Comparison of ENCODE assay signal across 25 cellular contexts in genomic region chr10:110813743-110814472, GRCh38. TPM values are rescaled to one million over a fixed set of nuclear protein-coding genes. Genes with fewer than 3 reads are reported as not detected.
DNase-seq lines count a peak whose midpoint lies in the region; ATAC-seq, FAIRE-seq and TF ChIP-seq lines count a peak whose summit lies in the region.
"Had no signal": no experiment of that assay in that cellular context is flagged by ENCODE, and none has a peak within 500 bp of the region (broad histone marks: within the 10 kb centered on the region; RNA-seq: fewer than 3 reads in every experiment).

No MANE protein-coding gene starts in this region.

- 69 to 71% methylated on average over 8 of the region's 8 CpGs for WGBS in heart right ventricle, 2 donors
- 46% methylated on average over 5 of the region's 8 CpGs for WGBS in right lobe of liver (ENCODE audit: insufficient coverage, low coverage, low lambda C conversion rate, missing lambda C conversion rate)
- WGBS in small intestine, 3 donors: 53 to 71% (median 63%) methylated on average over 8 of the region's 8 CpGs

- no peak for DNase-seq in right atrium auricular region (ENCODE audit: low spot score)
- DNase-seq in heart right ventricle: no peak
- DNase-seq in Peyer's patch: peak in 1 of 3 donors; percentile 73
- DNase-seq in right lobe of liver: no peak
- DNase-seq in small intestine: peak; percentile 92
- no peak for DNase-seq in activated effector memory CD4-positive, alpha-beta T cell treated with Interleukin-2 at 50 U/mL for 16 hours
- no peak for DNase-seq in NCI-H2081 treated with DMSO at 0.1 percent for 48 hours (lab: John Stamatoyannopoulos, UW)
- DNase-seq: Caco-2; CD4-positive, alpha-beta memory T cell; GF-D8; H7; KBM-7; MG63; NCI-H2029; NCI-H2227 treated with DMSO at 0.1 percent for 48 hours; NCI-H526 treated with DMSO at 0.1 percent for 48 hours; PC-9; RPMI8226; SHP77 had no signal

- intact Hi-C loops in heart right ventricle (cut with DNase I) (no loop called here), right lobe of liver (cut with DNase I) (no loop called here)

- peaks cover 0 to 57% of the 10 kb centered on the region in 2 donors for H3K4me1 ChIP-seq in right atrium auricular region
- peaks cover 11 to 91% (median 52%) of the 10 kb centered on the region in 9 donors for H3K4me1 ChIP-seq in heart right ventricle
- H3K4me1 ChIP-seq in Peyer's patch: peaks cover 0 to 23% (median 1%) of the 10 kb centered on the region in 4 donors
- peaks cover 0 to 17% (median 8%) of the 10 kb centered on the region in 4 donors for H3K4me1 ChIP-seq in right lobe of liver
- peaks cover 4 to 13% of the 10 kb centered on the region in 2 donors for H3K4me1 ChIP-seq in small intestine (ENCODE audit: control insufficient read depth in 2 of 2, insufficient read depth in 1 of 2, low read depth in 1 of 2, low read length in 1 of 2)

- H3K36me3 ChIP-seq in right atrium auricular region: peaks cover 21% of the 10 kb centered on the region
- H3K36me3 ChIP-seq in heart right ventricle: peaks cover 0 to 42% (median 0%) of the 10 kb centered on the region in 9 donors
- H3K36me3 ChIP-seq in Peyer's patch: no peaks in the 10 kb centered on the region
- no peaks in the 10 kb centered on the region for H3K36me3 ChIP-seq in right lobe of liver
- H3K36me3 ChIP-seq in small intestine (ENCODE audit: control insufficient read depth in 2 of 2, insufficient read depth in 2 of 2, low read length in 2 of 2): no peaks in the 10 kb centered on the region
- H3K36me3 ChIP-seq: BLaER1, MG63 had no signal

- H3K27ac ChIP-seq in right atrium auricular region: peak overlapping the region; percentile 70 to 86
- peak overlapping the region in 2 of 10 donors; percentile 13 to 18 for H3K27ac ChIP-seq in heart right ventricle
- peak overlapping the region in 3 of 4 donors; percentile 6 to 72 (median 63) for H3K27ac ChIP-seq in Peyer's patch
- H3K27ac ChIP-seq in right lobe of liver: no peak overlapping the region
- peak overlapping the region in 1 of 2 donors; percentile 68 for H3K27ac ChIP-seq in small intestine (ENCODE audit: low read depth in 1 of 2, low read length in 1 of 2)
- H3K27ac ChIP-seq: BLaER1, PC-9 had no signal

- no peak for TF ChIP-seq POLR2A in Peyer's patch (IDR thresholded peaks at IDR 0.05)
- TF ChIP-seq POLR2A in right lobe of liver (IDR thresholded peaks at IDR 0.05): no peak

- H3K9me3 ChIP-seq in right atrium auricular region: no peaks in the 10 kb centered on the region
- no peaks in the 10 kb centered on the region for H3K9me3 ChIP-seq in heart right ventricle
- H3K9me3 ChIP-seq in Peyer's patch: no peaks in the 10 kb centered on the region
- no peaks in the 10 kb centered on the region for H3K9me3 ChIP-seq in right lobe of liver
- H3K9me3 ChIP-seq in small intestine (ENCODE audit: control insufficient read depth, low read depth): no peaks in the 10 kb centered on the region
- H3K9me3 ChIP-seq: BLaER1, Caco-2, MG63 had no signal

- TF ChIP-seq CTCF in right atrium auricular region (IDR thresholded peaks at IDR 0.05) (no peak), heart right ventricle (IDR thresholded peaks at IDR 0.05) (no peak), Peyer's patch (IDR thresholded peaks at IDR 0.05) (no peak), right lobe of liver (IDR thresholded peaks at IDR 0.05) (no peak)

- no peak for ATAC-seq in heart right ventricle
- ATAC-seq in right lobe of liver: peak; percentile 52 to 81 (median 64)
- no peak for ATAC-seq in GM18870 (IDR thresholded peaks at IDR 0.05; ENCODE audit: unreplicated experiment)

- no peak overlapping the region for H3K4me3 ChIP-seq in right atrium auricular region
- H3K4me3 ChIP-seq in heart right ventricle: no peak overlapping the region
- H3K4me3 ChIP-seq in Peyer's patch: no peak overlapping the region
- no peak overlapping the region for H3K4me3 ChIP-seq in right lobe of liver
- H3K4me3 ChIP-seq in small intestine (ENCODE audit: low read depth in 1 of 2, low read length in 2 of 2): no peak overlapping the region
- H3K4me3 ChIP-seq: BLaER1, MG63, PC-9 had no signal

- no peak for FAIRE-seq in small intestine (lab: Jason Lieb, UNC)
- FAIRE-seq: A204.1, GM12892, GM19239, HTR-8/SVneo had no signal

- H3K27me3 ChIP-seq in right atrium auricular region: no peaks in the 10 kb centered on the region
- no peaks in the 10 kb centered on the region for H3K27me3 ChIP-seq in heart right ventricle
- H3K27me3 ChIP-seq in Peyer's patch: no peaks in the 10 kb centered on the region
- no peaks in the 10 kb centered on the region for H3K27me3 ChIP-seq in right lobe of liver
- no peaks in the 10 kb centered on the region for H3K27me3 ChIP-seq in small intestine (ENCODE audit: control insufficient read depth in 2 of 2, insufficient read depth in 2 of 2, low read length in 2 of 2)
- H3K27me3 ChIP-seq: BLaER1, MG63 had no signal

RNA-seq across cellular contexts. Expression of gene PDCD4, which starts 57.8 kb away (rescaled TPM):
- total RNA-seq in right atrium auricular region: 10 to 100 TPM; 22.1 to 22.6 TPM
- total RNA-seq in heart right ventricle: 10 to 100 TPM; 35.2 to 57.6 (median 45.7) TPM
- polyA plus RNA-seq in heart right ventricle: 10 to 100 TPM; 15.9 to 59.5 TPM
- 100 to 1,000 TPM; 301 to 538 (median 330) TPM for total RNA-seq in Peyer's patch
- total RNA-seq in right lobe of liver: 100 to 1,000 TPM in 1 of 6 experiments, 10 to 100 TPM in 5; 10.8 to 105 (median 32.5) TPM
- polyA plus RNA-seq in small intestine: 100 to 1,000 TPM; 111 to 309 (median 124) TPM

Comparison
In these comparisons a context has a peak if more than half of its experiments do, and no peak if none do; other contexts are left out.
1. H3K27ac ChIP-seq: peak in right atrium auricular region (2 of 2) and Peyer's patch (3 of 4); none in right lobe of liver (0 of 3).
2. ATAC-seq: peak in right lobe of liver (4 of 4); none in heart right ventricle (0 of 8) and GM18870 (single experiment).